Comparison of ENCODE assay signal across 8 cellular contexts in genomic region chr4:139300431-139301142, GRCh38. TPM values are rescaled to one million over a fixed set of nuclear protein-coding genes. Genes with fewer than 3 reads are reported as not detected.
DNase-seq lines count a peak whose midpoint lies in the region; ATAC-seq and TF ChIP-seq lines count a peak whose summit lies in the region.

No MANE protein-coding gene starts in this region.

- peak overlapping the region; percentile 98 for H3K27ac ChIP-seq in subcutaneous abdominal adipose tissue (ENCODE audit: low read depth, low read length)

- peaks cover 0 to 4% (median 0%) of the 10 kb centered on the region in 5 donors for H3K9me3 ChIP-seq in subcutaneous abdominal adipose tissue (ENCODE audit: control insufficient read depth in 5 of 5, low read length in 5 of 5)

- H3K4me1 ChIP-seq in subcutaneous abdominal adipose tissue (ENCODE audit: control insufficient read depth in 5 of 5, insufficient read depth in 5 of 5, low read length in 5 of 5) = peaks cover 2 to 39% (median 30%) of the 10 kb centered on the region in 5 donors

- H3K36me3 ChIP-seq in subcutaneous abdominal adipose tissue (ENCODE audit: control insufficient read depth in 5 of 5, insufficient read depth in 5 of 5, low read length in 5 of 5) = no peaks in the 10 kb centered on the region

- no peak for TF ChIP-seq CTCF in cardiac fibroblast (IDR thresholded peaks at IDR 0.05; ENCODE audit: low read depth, low read length)

- peak overlapping the region; percentile 71 to 100 (median 99) for H3K9ac ChIP-seq in subcutaneous abdominal adipose tissue (ENCODE audit: low read length in 5 of 5)

- peak; percentile 5 for DNase-seq in activated gamma-delta T cell treated with Interleukin-2 at 50 U/mL for 16 hours
- no peak for DNase-seq in activated gamma-delta T cell (lab: John Stamatoyannopoulos, UW)
- DNase-seq in NCI-H82 (lab: John Stamatoyannopoulos, UW) = peak; percentile 52
- peak; percentile 52 to 78 for DNase-seq in cardiac fibroblast (ENCODE audit: low read depth in 2 of 2)
- no peak for DNase-seq in left lobe of liver (ENCODE audit: low spot score)
- DNase-seq in mucosa of gallbladder (ENCODE audit: low spot score) = no peak

- no peaks in the 10 kb centered on the region for H3K27me3 ChIP-seq in subcutaneous abdominal adipose tissue (ENCODE audit: control insufficient read depth in 5 of 5, insufficient read depth in 4 of 5, low read length in 5 of 5)

- ATAC-seq in HG02798 (IDR thresholded peaks at IDR 0.05; ENCODE audit: poor library complexity, unreplicated experiment) (peak; percentile 8), left lobe of liver (peak; percentile 2)

- H3K4me3 ChIP-seq in cardiac fibroblast (replicated peaks in 1 of 2; ENCODE audit: low read depth in 2 of 2, low read length in 2 of 2) = peak overlapping the region; percentile 94 to 98
- H3K4me3 ChIP-seq in subcutaneous abdominal adipose tissue (ENCODE audit: low read depth in 1 of 5, low read length in 5 of 5) = peak overlapping the region; percentile 88 to 97 (median 92)

RNA-seq across cellular contexts. Expression of gene NAA15, which starts 0.7 kb away (rescaled TPM):
- total RNA-seq in left lobe of liver (11.3 TPM), mucosa of gallbladder (26.0 TPM)

RNA-seq across cellular contexts. Expression of gene NDUFC1, which starts 1.7 kb away (rescaled TPM):
- total RNA-seq in left lobe of liver (29.1 TPM), mucosa of gallbladder (69.4 TPM)

RNA-seq across cellular contexts. Expression of gene MGARP, which starts 20.6 kb away (rescaled TPM):
- 0.13 TPM for total RNA-seq in left lobe of liver
- 0.81 TPM for total RNA-seq in mucosa of gallbladder

Comparison
In these comparisons a context has a peak if more than half of its experiments do, and no peak if none do; other contexts are left out.
1. DNase-seq: peak in activated gamma-delta T cell treated with Interleukin-2 at 50 U/mL for 16 hours (single experiment), NCI-H82 (single experiment) and cardiac fibroblast (2 of 2); none in activated gamma-delta T cell (single experiment), left lobe of liver (single experiment) and mucosa of gallbladder (single experiment).